1 cellular context compared by ENCODE assay signal in genomic region chr14:80315681-80316080, GRCh38.
TF ChIP-seq lines count a peak whose summit lies in the region.

No MANE protein-coding gene starts in this region.

TF ChIP-seq in H1, 55 proteins besides CTCF, POLR2A, EP300 and RAD21:
- TF ChIP-seq KDM5A (IDR thresholded peaks at IDR 0.05; ENCODE audit: low read length) (no peak), BCL11A (IDR thresholded peaks at IDR 0.05; ENCODE audit: low read depth in 2 of 2, low read length in 2 of 2) (no peak), RBBP5 (IDR thresholded peaks at IDR 0.05; ENCODE audit: borderline replicate concordance, low read depth, low read length) (no peak), CBX8 (IDR thresholded peaks at IDR 0.05; ENCODE audit: borderline replicate concordance, low read depth, low read length) (no peak), POU5F1 (IDR thresholded peaks at IDR 0.05; ENCODE audit: low read depth, low read length) (no peak), JUND (IDR thresholded peaks at IDR 0.05; ENCODE audit: low read length) (no peak), PHF8 (conservative IDR thresholded peaks at IDR 0.05; ENCODE audit: low read depth, low read length) (no peak), JUN (IDR thresholded peaks at IDR 0.05; ENCODE audit: low read depth, low read length) (no peak), USF2 (IDR thresholded peaks at IDR 0.05; ENCODE audit: low read length) (no peak), MAX (IDR thresholded peaks at IDR 0.05) (no peak), CTBP2 (IDR thresholded peaks at IDR 0.05; ENCODE audit: borderline replicate concordance, insufficient read depth, insufficient read length, low read length) (no peak), SUZ12 (IDR thresholded peaks at IDR 0.05; ENCODE audit: low read length) (no peak), BRCA1 (IDR thresholded peaks at IDR 0.05; ENCODE audit: low read depth, low read length) (no peak), TEAD4 (IDR thresholded peaks at IDR 0.05; ENCODE audit: low read depth, low read length) (no peak), CREB1 (IDR thresholded peaks at IDR 0.05) (no peak), TAF1 (IDR thresholded peaks at IDR 0.05; ENCODE audit: low read depth, low read length) (no peak)
